ENCODE assay signal across 8 cellular contexts in genomic region chr6:21588812-21589811, GRCh38. TPM values are rescaled to one million over a fixed set of nuclear protein-coding genes. Genes with fewer than 3 reads are reported as not detected.
DNase-seq lines count a peak whose midpoint lies in the region; ATAC-seq and TF ChIP-seq lines count a peak whose summit lies in the region.

No MANE protein-coding gene starts in this region.

- peaks cover 5% of the 10 kb centered on the region for H3K4me1 Mint-ChIP-seq in activated T-helper 1 cell treated with anti-CD3 and anti-CD28 coated beads, Interleukin-12 subunit alpha, Interleukin-12 subunit beta, Interleukin-2, Interleukin-4 antibody, amounts not matched to agents 30 ng/mL and 10 ng/mL and 1 ng/mL, durations not matched to agents 14 hours and 24 hours and 36 hours (ENCODE audit: low read depth)
- peaks cover 10 to 15% (median 13%) of the 10 kb centered on the region in 4 donors for H3K4me1 Mint-ChIP-seq in naive thymus-derived CD8-positive, alpha-beta T cell
- peaks cover 14% of the 10 kb centered on the region for H3K4me1 Mint-ChIP-seq in stimulated activated naive CD8-positive, alpha-beta T cell treated with anti-CD3 and anti-CD28 coated beads, Interleukin-15, amount 100 ng/mL, for 72 hours

- H3K9me3 Mint-ChIP-seq in activated T-helper 1 cell treated with anti-CD3 and anti-CD28 coated beads, Interleukin-12 subunit alpha, Interleukin-12 subunit beta, Interleukin-2, Interleukin-4 antibody, amounts not matched to agents 30 ng/mL and 10 ng/mL and 1 ng/mL, durations not matched to agents 14 hours and 24 hours and 36 hours, result no peaks in the 10 kb centered on the region
- no peaks in the 10 kb centered on the region for H3K9me3 Mint-ChIP-seq in naive thymus-derived CD8-positive, alpha-beta T cell
- H3K9me3 Mint-ChIP-seq in stimulated activated naive CD8-positive, alpha-beta T cell treated with anti-CD3 and anti-CD28 coated beads, Interleukin-15, amount 100 ng/mL, for 72 hours, result peaks cover 0 to 2% of the 10 kb centered on the region in 2 donors

- peak overlapping the region; percentile 94 for H3K4me2 ChIP-seq in fibroblast of lung (ENCODE audit: extremely low read depth, insufficient read depth, low read length)

- H3K4me3 ChIP-seq in Panc1 (ENCODE audit: low read depth in 2 of 2, low read length in 2 of 2) (peak overlapping the region; percentile 81 to 92), fibroblast of lung (replicated peaks in 1 of 4; ENCODE audit: control extremely low read depth in 1 of 4, insufficient read depth in 1 of 4, low read depth in 3 of 4, low read length in 4 of 4) (peak overlapping the region; percentile 68 to 84 (median 83))

- H3K9ac ChIP-seq in fibroblast of lung (ENCODE audit: insufficient read depth, low read length), result peak overlapping the region; percentile 70

- H3K27ac ChIP-seq in KOPT-K1 (ENCODE audit: low read depth, low read length, poor library complexity, severe bottlenecking) (peak overlapping the region; percentile 79), Panc1 (ENCODE audit: low read length) (peak overlapping the region; percentile 92), fibroblast of lung (ENCODE audit: insufficient read depth, low read length) (peak overlapping the region; percentile 83)

- peak overlapping the region; percentile 93 for H3K4me3 Mint-ChIP-seq in activated T-helper 1 cell treated with anti-CD3 and anti-CD28 coated beads, Interleukin-12 subunit alpha, Interleukin-12 subunit beta, Interleukin-2, Interleukin-4 antibody, amounts not matched to agents 30 ng/mL and 10 ng/mL and 1 ng/mL, durations not matched to agents 14 hours and 24 hours and 36 hours
- H3K4me3 Mint-ChIP-seq in naive thymus-derived CD8-positive, alpha-beta T cell, result peak overlapping the region; percentile 89 to 98 (median 95)
- H3K4me3 Mint-ChIP-seq in stimulated activated naive CD8-positive, alpha-beta T cell treated with anti-CD3 and anti-CD28 coated beads, Interleukin-15, amount 100 ng/mL, for 72 hours, result peak overlapping the region; percentile 93 to 99

- BruUV-seq in Panc1 (replicated peaks; lab: Mats Ljungman, UMichigan), result no TSS peak

- H3K79me2 ChIP-seq in fibroblast of lung (ENCODE audit: control insufficient read depth, insufficient read depth, low read length), result no peaks in the 10 kb centered on the region

- intact Hi-C loops in Panc1 (cut with micrococcal nuclease; ENCODE audit: unreplicated experiment), result loop anchor here (2.0 to 5.0 kb wide), 2 partner anchors 712 to 1028 kb away; no protein-coding TSS in a partner anchor
- intact Hi-C loops in activated T-helper 1 cell treated with anti-CD3 and anti-CD28 coated beads, Interleukin-12 subunit alpha, Interleukin-12 subunit beta, Interleukin-2, Interleukin-4 antibody, amounts not matched to agents 30 ng/mL and 10 ng/mL and 1 ng/mL, durations not matched to agents 14 hours and 24 hours and 36 hours (cut with micrococcal nuclease), result loop anchor here (1.0 to 10.0 kb wide), 11 partner anchors 9 to 1752 kb away; partner anchors contain the start of gene ID4

- peaks cover 24% of the 10 kb centered on the region for H3K4me1 ChIP-seq in Panc1 (ENCODE audit: control insufficient read depth, insufficient read depth, low read length)
- H3K4me1 ChIP-seq in fibroblast of lung (ENCODE audit: control insufficient read depth, extremely low read depth, insufficient read depth, low read length), result no peaks in the 10 kb centered on the region

- H3K36me3 ChIP-seq in KOPT-K1 (ENCODE audit: insufficient read depth, low read length) (no peaks in the 10 kb centered on the region), Panc1 (ENCODE audit: control insufficient read depth, insufficient read depth, low read length) (no peaks in the 10 kb centered on the region; the same call in 1 of the 2 replicates), fibroblast of lung (ENCODE audit: control insufficient read depth, insufficient read depth, low read length) (no peaks in the 10 kb centered on the region)

- ATAC-seq in GM21737 (IDR thresholded peaks at IDR 0.05; ENCODE audit: unreplicated experiment), result peak; percentile 32
- peak; percentile 65 for ATAC-seq in Panc1
- ATAC-seq in naive thymus-derived CD8-positive, alpha-beta T cell, result peak; percentile 44 to 46
- ATAC-seq in stimulated activated naive CD8-positive, alpha-beta T cell treated with anti-CD3 and anti-CD28 coated beads, Interleukin-15, amount 100 ng/mL, for 72 hours, result peak; percentile 70

- CTCF ChIA-PET in Panc1 (lab: Charles Lee), result interaction anchor here (0.6 to 1.4 kb wide), 14 partner anchors 34 to 1029 kb away, joined by 3 to 18 read pairs (median 7); no protein-coding TSS in a partner anchor

- H3K36me3 Mint-ChIP-seq in activated T-helper 1 cell treated with anti-CD3 and anti-CD28 coated beads, Interleukin-12 subunit alpha, Interleukin-12 subunit beta, Interleukin-2, Interleukin-4 antibody, amounts not matched to agents 30 ng/mL and 10 ng/mL and 1 ng/mL, durations not matched to agents 14 hours and 24 hours and 36 hours (ENCODE audit: low read depth), result no peaks in the 10 kb centered on the region
- H3K36me3 Mint-ChIP-seq in naive thymus-derived CD8-positive, alpha-beta T cell, result no peaks in the 10 kb centered on the region

- TF ChIP-seq CTCF in Panc1 (IDR thresholded peaks at IDR 0.05), result peak; percentile 93
- peak; percentile 80 to 90 for TF ChIP-seq CTCF in fibroblast of lung (conservative IDR thresholded peaks at IDR 0.05 in 1 of 2, IDR thresholded peaks at IDR 0.05 in 1 of 2; ENCODE audit: low read depth in 1 of 2, low read length in 2 of 2)

- DNase-seq in EH (ENCODE audit: low read depth), result peak; percentile 86
- no peak for DNase-seq in Panc1 (ENCODE audit: low read depth, low spot score)
- DNase-seq in activated T-helper 1 cell treated with anti-CD3 and anti-CD28 coated beads, Interleukin-12 subunit alpha, Interleukin-12 subunit beta, Interleukin-2, Interleukin-4 antibody, amounts not matched to agents 30 ng/mL and 10 ng/mL and 1 ng/mL, durations not matched to agents 14 hours and 24 hours and 36 hours (ENCODE audit: low spot score), result peak; percentile 72
- peak; percentile 92 to 93 for DNase-seq in fibroblast of lung (ENCODE audit: low read depth in 2 of 2)
- peak; percentile 59 to 86 (median 72) for DNase-seq in naive thymus-derived CD8-positive, alpha-beta T cell
- peak; percentile 81 to 82 for DNase-seq in stimulated activated naive CD8-positive, alpha-beta T cell treated with anti-CD3 and anti-CD28 coated beads, Interleukin-15, amount 100 ng/mL, for 72 hours

- peak overlapping the region; percentile 56 for H3K27ac Mint-ChIP-seq in activated T-helper 1 cell treated with anti-CD3 and anti-CD28 coated beads, Interleukin-12 subunit alpha, Interleukin-12 subunit beta, Interleukin-2, Interleukin-4 antibody, amounts not matched to agents 30 ng/mL and 10 ng/mL and 1 ng/mL, durations not matched to agents 14 hours and 24 hours and 36 hours
- H3K27ac Mint-ChIP-seq in naive thymus-derived CD8-positive, alpha-beta T cell, result peak overlapping the region in 7 of 10 donors; percentile 11 to 76 (median 64)
- no peak overlapping the region for H3K27ac Mint-ChIP-seq in stimulated activated naive CD8-positive, alpha-beta T cell treated with anti-CD3 and anti-CD28 coated beads, Interleukin-15, amount 100 ng/mL, for 72 hours

- H3K27me3 Mint-ChIP-seq in activated T-helper 1 cell treated with anti-CD3 and anti-CD28 coated beads, Interleukin-12 subunit alpha, Interleukin-12 subunit beta, Interleukin-2, Interleukin-4 antibody, amounts not matched to agents 30 ng/mL and 10 ng/mL and 1 ng/mL, durations not matched to agents 14 hours and 24 hours and 36 hours (ENCODE audit: insufficient read depth), result peaks cover 43% of the 10 kb centered on the region
- H3K27me3 Mint-ChIP-seq in naive thymus-derived CD8-positive, alpha-beta T cell, result peaks cover 4 to 18% (median 9%) of the 10 kb centered on the region in 5 donors
- peaks cover 44% of the 10 kb centered on the region for H3K27me3 Mint-ChIP-seq in stimulated activated naive CD8-positive, alpha-beta T cell treated with anti-CD3 and anti-CD28 coated beads, Interleukin-15, amount 100 ng/mL, for 72 hours

- H2AFZ ChIP-seq in fibroblast of lung (ENCODE audit: low read length), result peak overlapping the region; percentile 91

- H4K20me1 ChIP-seq in fibroblast of lung (ENCODE audit: control insufficient read depth, extremely low read depth, insufficient read depth, low read length), result no peaks in the 10 kb centered on the region

- POLR2A ChIA-PET in Panc1 (lab: Charles Lee), result interaction anchor here (0.5 to 0.7 kb wide), 5 partner anchors 374 to 1063 kb away, joined by 3 to 27 read pairs (median 7); no protein-coding TSS in a partner anchor
- POLR2A ChIA-PET in naive thymus-derived CD8-positive, alpha-beta T cell (lab: Charles Lee), result interaction anchor here (0.6 to 2.5 kb wide), 5 partner anchors 9 to 1033 kb away, joined by 4 to 13 read pairs (median 7); no protein-coding TSS in a partner anchor

- in situ Hi-C loops in Panc1 (cut with HindIII; ENCODE audit: low pct_unique_long_range_greater_than_20kb, low sequenced_read_pairs), result no loop called here

- H3K27me3 ChIP-seq in Panc1 (ENCODE audit: control insufficient read depth, insufficient read depth, low read length), result no peaks in the 10 kb centered on the region
- no peaks in the 10 kb centered on the region for H3K27me3 ChIP-seq in fibroblast of lung (ENCODE audit: control insufficient read depth, insufficient read depth, low read length)

- H3K9me3 ChIP-seq in KOPT-K1 (ENCODE audit: insufficient read depth, low read length, poor library complexity, severe bottlenecking), result no peaks in the 10 kb centered on the region
- H3K9me3 ChIP-seq in Panc1 (ENCODE audit: control insufficient read depth, insufficient read depth, low read depth, low read length), result no peaks in the 10 kb centered on the region
- no peaks in the 10 kb centered on the region for H3K9me3 ChIP-seq in fibroblast of lung (ENCODE audit: control insufficient read depth, insufficient read depth, low read depth, low read length)

RNA-seq across cellular contexts. Expression of gene SOX4, which starts 4.4 kb away (rescaled TPM):
- total RNA-seq in Panc1 (2021; ENCODE audit: unreplicated experiment) (71.9 TPM), fibroblast of lung (38.1 and 41.9 TPM in 2 replicates)
- 51.6 TPM for polyA plus RNA-seq in Panc1 (2012; ENCODE audit: insufficient read length)
- 1.2 and 1.5 TPM in 2 replicates for total RNA-seq in activated T-helper 1 cell treated with anti-CD3 and anti-CD28 coated beads, Interleukin-12 subunit alpha, Interleukin-12 subunit beta, Interleukin-2, Interleukin-4 antibody, amounts not matched to agents 30 ng/mL and 10 ng/mL and 1 ng/mL, durations not matched to agents 14 hours and 24 hours and 36 hours
- polyA plus RNA-seq in fibroblast of lung, result 5.1 and 6.5 TPM in 2 replicates
- polyA plus RNA-seq in fibroblast of lung (2012), result 8.2 and 9.9 TPM in 2 replicates
- polyA minus RNA-seq in fibroblast of lung (ENCODE audit: low replicate concordance), result 1.8 and 2.7 TPM in 2 replicates
- total RNA-seq in naive thymus-derived CD8-positive, alpha-beta T cell, result 1 to 10 TPM; 1.7 to 2.0 TPM
- 1 to 10 TPM; 1.0 to 1.4 (median 1.3) TPM for polyA plus RNA-seq in naive thymus-derived CD8-positive, alpha-beta T cell

Comparison
In these comparisons a context has a peak if more than half of its experiments do, and no peak if none do; other contexts are left out.
1. H3K27ac Mint-ChIP-seq: peak in activated T-helper 1 cell treated with anti-CD3 and anti-CD28 coated beads, Interleukin-12 subunit alpha, Interleukin-12 subunit beta, Interleukin-2, Interleukin-4 antibody, amounts not matched to agents 30 ng/mL and 10 ng/mL and 1 ng/mL, durations not matched to agents 14 hours and 24 hours and 36 hours (single experiment) and naive thymus-derived CD8-positive, alpha-beta T cell (7 of 10); none in stimulated activated naive CD8-positive, alpha-beta T cell treated with anti-CD3 and anti-CD28 coated beads, Interleukin-15, amount 100 ng/mL, for 72 hours (0 of 2).
2. RNA of gene SOX4, which starts 4.4 kb away (total RNA-seq): 71.9 TPM in Panc1 (single experiment) and 38.1 to 41.9 TPM in fibroblast of lung; 1.7 to 2.0 TPM in naive thymus-derived CD8-positive, alpha-beta T cell and 1.2 to 1.5 TPM in activated T-helper 1 cell treated with anti-CD3 and anti-CD28 coated beads, Interleukin-12 subunit alpha, Interleukin-12 subunit beta, Interleukin-2, Interleukin-4 antibody, amounts not matched to agents 30 ng/mL and 10 ng/mL and 1 ng/mL, durations not matched to agents 14 hours and 24 hours and 36 hours; every median in the first group is over 10 times any median in the second.
3. Peak in every context shown above with its lines, with median percentiles within 50 percentile points of each other: ATAC-seq, H3K27ac ChIP-seq and H3K4me3 Mint-ChIP-seq.